In genomic region chr17:71963791-71964190, GRCh38 we compare ENCODE assay signal across 30 cellular contexts.
"Had no signal": no experiment of that assay in that cellular context is flagged by ENCODE, and none has a peak within 500 bp of the region (broad histone marks: within the 10 kb centered on the region; RNA-seq: fewer than 3 reads in every experiment).

No MANE protein-coding gene starts in this region.

- H3K27me3 ChIP-seq: brain microvascular endothelial cell, dorsolateral prefrontal cortex, gastrocnemius medialis had no signal

- H3K27me3 Mint-ChIP-seq: activated B cell treated with CpG ODN at 0.5 μM for 24 hours; activated T-helper 17 cell treated with anti-CD3 and anti-CD28 coated beads, Interleukin-2, amount 50 U/mL, for 72 hours; central memory CD8-positive, alpha-beta T cell; dendritic cell treated with granulocyte-macrophage colony-stimulating factor and Interleukin-4, amounts not matched to agents 40 ng/mL and 50 ng/mL, for 4 days; T-cell had no signal

- H3K9me3 ChIP-seq: gastrocnemius medialis had no signal

- H3K4me3 ChIP-seq: coronary artery, dorsolateral prefrontal cortex, gastrocnemius medialis had no signal

- H3K4me3 Mint-ChIP-seq: activated B cell treated with CpG ODN at 0.5 μM for 24 hours; activated CD8-positive, alpha-beta T cell treated with anti-CD3 and anti-CD28 coated beads for 36 hours; activated naive CD8-positive, alpha-beta T cell; activated T-cell treated with anti-CD3 and anti-CD28 coated beads, Interleukin-2, amount 50 U/mL, for 4 hours; activated T-helper 17 cell treated with anti-CD3 and anti-CD28 coated beads, Interleukin-2, amount 50 U/mL, for 72 hours; central memory CD8-positive, alpha-beta T cell; dendritic cell treated with granulocyte-macrophage colony-stimulating factor and Interleukin-4, amounts not matched to agents 40 ng/mL and 50 ng/mL, for 4 days; endodermal cell; T-cell; T-helper 1 cell treated with Interleukin-12 subunit alpha and Interleukin-12 subunit beta and Interleukin-4 antibody, amounts not matched to agents 30 μg/mL and 1 μg/mL, for 36 hours; T-helper 2 cell treated with Interferon-gamma antibody and Interleukin-4, amounts not matched to agents 5 μg/mL and 100 μg/mL, for 36 hours had no signal

- H3K36me3 ChIP-seq: brain microvascular endothelial cell, gastrocnemius medialis, WERI-Rb-1 had no signal

- H3K36me3 Mint-ChIP-seq: activated naive CD8-positive, alpha-beta T cell; T-cell had no signal

- H3K27ac Mint-ChIP-seq: activated B cell treated with CpG ODN at 0.5 μM for 24 hours; activated CD8-positive, alpha-beta T cell treated with anti-CD3 and anti-CD28 coated beads for 36 hours; activated naive CD8-positive, alpha-beta T cell; activated T-helper 17 cell treated with anti-CD3 and anti-CD28 coated beads, Interleukin-2, amount 50 U/mL, for 72 hours; dendritic cell treated with granulocyte-macrophage colony-stimulating factor and Interleukin-4, amounts not matched to agents 40 ng/mL and 50 ng/mL, for 4 days; endodermal cell; T-cell; T-helper 1 cell treated with Interleukin-12 subunit alpha and Interleukin-12 subunit beta and Interleukin-4 antibody, amounts not matched to agents 30 μg/mL and 1 μg/mL, for 36 hours; T-helper 2 cell treated with Interferon-gamma antibody and Interleukin-4, amounts not matched to agents 5 μg/mL and 100 μg/mL, for 36 hours had no signal

- H3K4me1 Mint-ChIP-seq: activated B cell treated with CpG ODN at 0.5 μM for 24 hours; activated T-helper 17 cell treated with anti-CD3 and anti-CD28 coated beads, Interleukin-2, amount 50 U/mL, for 72 hours; central memory CD8-positive, alpha-beta T cell; endodermal cell; T-cell had no signal

- H3K27ac ChIP-seq: brain microvascular endothelial cell, coronary artery, dorsolateral prefrontal cortex, WERI-Rb-1 had no signal

- H3K9me3 Mint-ChIP-seq: activated T-cell treated with anti-CD3 and anti-CD28 coated beads, Interleukin-2, amount 50 U/mL, for 4 hours; activated T-helper 17 cell treated with anti-CD3 and anti-CD28 coated beads, Interleukin-2, amount 50 U/mL, for 72 hours; dendritic cell treated with granulocyte-macrophage colony-stimulating factor and Interleukin-4, amounts not matched to agents 40 ng/mL and 50 ng/mL, for 4 days had no signal

- DNase-seq: activated B cell treated with CpG ODN at 0.5 μM for 24 hours; activated CD4-positive, alpha-beta T cell treated with anti-CD3 and anti-CD28 coated beads for 48 hours; activated CD4-positive, alpha-beta T cell treated with anti-CD3 and anti-CD28 coated beads, Interleukin-2, amount 50 U/mL, for 1 hour; activated CD4-positive, alpha-beta T cell treated with anti-CD3 and anti-CD28 coated beads, Interleukin-2, amount 50 U/mL, for 48 hours; activated CD8-positive, alpha-beta memory T cell treated with anti-CD3 and anti-CD28 coated beads for 24 hours; activated CD8-positive, alpha-beta T cell treated with anti-CD3 and anti-CD28 coated beads for 36 hours; activated effector memory CD4-positive, alpha-beta T cell treated with Interleukin-2 at 50 U/mL for 16 hours; activated gamma-delta T cell treated with Interleukin-2 at 50 U/mL for 16 hours; activated naive CD4-positive, alpha-beta T cell treated with anti-CD3 and anti-CD28 coated beads, Interleukin-2, amount 50 U/mL, for 16 hours; activated naive CD4-positive, alpha-beta T cell treated with Interleukin-2 at 50 U/mL for 16 hours; activated T-cell treated with anti-CD3 and anti-CD28 coated beads, Interleukin-2, amount 50 U/mL, for 4 hours; amniotic stem cell; anterior cingulate cortex; brain microvascular endothelial cell; dorsolateral prefrontal cortex; effector memory CD4-positive, alpha-beta T cell; endodermal cell; foreskin fibroblast; gastrocnemius medialis; SW 1271; T-cell; T1000 had no signal
